Comparison of ENCODE assay signal across 29 cellular contexts in the genomic region with DNA sequence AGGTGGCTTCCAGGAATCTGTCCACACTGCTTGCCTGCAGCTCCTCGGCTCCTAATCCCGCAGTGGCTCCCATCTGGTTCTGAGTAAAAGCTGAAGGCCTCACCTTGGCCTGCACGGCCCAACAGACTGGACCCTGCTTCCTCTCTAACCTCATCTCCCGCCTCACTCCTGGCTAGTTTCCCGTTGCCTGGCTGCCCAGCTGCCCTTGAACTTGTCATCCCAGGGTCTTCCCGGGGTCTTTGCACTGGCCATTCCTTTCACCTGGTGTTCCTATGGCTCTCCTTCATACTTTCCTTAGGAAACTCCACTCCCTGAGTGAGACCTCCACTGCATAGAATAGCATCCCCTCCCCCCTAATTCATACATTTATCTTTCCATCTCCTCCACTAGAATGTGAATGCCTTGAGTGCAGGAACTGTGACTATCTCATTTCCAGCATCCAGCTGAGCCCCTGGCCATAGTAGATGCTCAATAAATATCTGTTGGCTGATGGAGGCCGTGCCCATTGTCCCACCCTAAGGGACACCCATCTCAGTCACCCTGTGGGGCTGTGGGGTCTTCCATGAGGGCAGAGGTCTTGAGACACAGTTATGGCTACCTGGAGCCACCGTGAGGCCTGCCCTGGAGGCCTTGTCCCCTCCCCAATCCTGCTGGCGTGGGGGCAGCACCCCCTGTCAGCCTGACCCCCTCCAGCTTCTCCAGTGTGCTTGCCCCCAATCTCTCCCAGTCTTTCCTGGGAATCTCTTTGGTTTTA. TPM values are rescaled to one million over a fixed set of nuclear protein-coding genes. Genes with fewer than 3 reads are reported as not detected.
"Had no signal": no experiment of that assay in that cellular context is flagged by ENCODE, and none has a peak within 500 bp of the region (broad histone marks: within the 10 kb centered on the region; RNA-seq: fewer than 3 reads in every experiment).

No MANE protein-coding gene starts in this region.

- H3K36me3 ChIP-seq: adrenal gland, cardiac muscle cell, colonic mucosa had no signal

- H3K9me3 ChIP-seq: adrenal gland, body of pancreas, colonic mucosa had no signal

- H3K4me3 ChIP-seq: adrenal gland, body of pancreas, cardiac muscle cell, colonic mucosa had no signal

- ATAC-seq: activated CD4-positive, alpha-beta T cell treated with anti-CD3 and anti-CD28 coated beads for 36 hours; activated CD8-positive, alpha-beta memory T cell treated with anti-CD3 and anti-CD28 coated beads, Interleukin-2, amount 10 ng/mL, durations not matched to agents 7 days and 5 days; activated CD8-positive, alpha-beta T cell treated with anti-CD3 and anti-CD28 coated beads, Interleukin-2, amount 10 ng/mL, durations not matched to agents 7 days and 5 days; activated naive CD8-positive, alpha-beta T cell treated with anti-CD3 and anti-CD28 coated beads, Interleukin-2, amount 50 U/mL, for 24 hours; body of pancreas; esophagus mucosa had no signal

- H3K36me3 Mint-ChIP-seq: activated CD4-positive, alpha-beta memory T cell treated with anti-CD3 and anti-CD28 coated beads for 36 hours; activated CD8-positive, alpha-beta memory T cell treated with anti-CD3 and anti-CD28 coated beads, Interleukin-2, amount 10 ng/mL, durations not matched to agents 7 days and 5 days; activated naive CD4-positive, alpha-beta T cell treated with anti-CD3 and anti-CD28 coated beads, Interleukin-2, amount 50 U/mL, for 24 hours; activated naive CD8-positive, alpha-beta T cell treated with anti-CD3 and anti-CD28 coated beads for 36 hours had no signal

- H3K4me1 ChIP-seq: colonic mucosa had no signal

- H3K9me3 Mint-ChIP-seq: activated CD4-positive, alpha-beta memory T cell treated with anti-CD3 and anti-CD28 coated beads for 36 hours; activated CD4-positive, alpha-beta T cell treated with anti-CD3 and anti-CD28 coated beads, Interleukin-2, amount 10 ng/mL, durations not matched to agents 24 days and 14 days; activated naive CD4-positive, alpha-beta T cell treated with anti-CD3 and anti-CD28 coated beads for 36 hours; activated naive CD4-positive, alpha-beta T cell treated with anti-CD3 and anti-CD28 coated beads, Interleukin-2, amount 50 U/mL, for 24 hours; activated naive CD8-positive, alpha-beta T cell treated with anti-CD3 and anti-CD28 coated beads for 36 hours; activated naive CD8-positive, alpha-beta T cell treated with anti-CD3 and anti-CD28 coated beads, Interleukin-2, amount 50 U/mL, for 24 hours; activated T-helper 1 cell treated with anti-CD3 and anti-CD28 coated beads, Interleukin-12 subunit alpha, Interleukin-12 subunit beta, Interleukin-2, Interleukin-4 antibody, amounts not matched to agents 30 ng/mL and 10 ng/mL and 1 ng/mL, durations not matched to agents 14 hours and 24 hours and 36 hours; activated T-helper 2 cell treated with anti-CD3 and anti-CD28 coated beads, Interferon-gamma antibody, Interleukin-2, Interleukin-4, amounts not matched to agents 10 μg/mL and 5 μg/mL and 100 μg/mL, durations not matched to agents 14 hours and 24 hours and 36 hours had no signal

- DNase-seq: activated CD4-positive, alpha-beta memory T cell treated with anti-CD3 and anti-CD28 coated beads for 36 hours; activated CD4-positive, alpha-beta T cell treated with anti-CD3 and anti-CD28 coated beads for 36 hours; activated CD4-positive, alpha-beta T cell treated with anti-CD3 and anti-CD28 coated beads, Interleukin-2, amount 10 ng/mL, durations not matched to agents 24 days and 14 days; activated CD4-positive, CD25-positive, alpha-beta regulatory T cell; activated CD4-positive, CD25-positive, alpha-beta regulatory T cell treated with anti-CD3 and anti-CD28 coated beads, Interleukin-2, amount 50 U/mL, for 72 hours; activated CD8-positive, alpha-beta memory T cell treated with anti-CD3 and anti-CD28 coated beads, Interleukin-2, amount 10 ng/mL, durations not matched to agents 7 days and 5 days; activated CD8-positive, alpha-beta memory T cell treated with anti-CD3 and anti-CD28 coated beads, Interleukin-2, amount 50 U/mL, for 4 hours; activated CD8-positive, alpha-beta T cell treated with anti-CD3 and anti-CD28 coated beads, Interleukin-2, amount 10 ng/mL, durations not matched to agents 7 days and 5 days; activated effector memory CD4-positive, alpha-beta T cell treated with anti-CD3 and anti-CD28 coated beads, Interleukin-2, amount 50 U/mL, for 16 hours; activated naive CD4-positive, alpha-beta T cell treated with anti-CD3 and anti-CD28 coated beads for 36 hours; activated naive CD8-positive, alpha-beta T cell treated with anti-CD3 and anti-CD28 coated beads for 36 hours; activated naive CD8-positive, alpha-beta T cell treated with anti-CD3 and anti-CD28 coated beads, Interleukin-2, amount 50 U/mL, for 24 hours; activated T-cell treated with anti-CD3 and anti-CD28 coated beads, Interleukin-2, amount 50 U/mL, for 1 hour; activated T-cell treated with anti-CD3 and anti-CD28 coated beads, Interleukin-2, amount 50 U/mL, for 48 hours; adrenal gland; amygdala; aorta; body of pancreas; central memory CD4-positive, alpha-beta T cell; cerebellar nuclear complex; colonic mucosa; effector CD8-positive, alpha-beta T cell; foreskin fibroblast; T-helper 2 cell had no signal

- H3K27ac ChIP-seq: adrenal gland, body of pancreas, cardiac muscle cell, colonic mucosa had no signal

- H3K27ac Mint-ChIP-seq: activated CD4-positive, alpha-beta memory T cell treated with anti-CD3 and anti-CD28 coated beads for 36 hours; activated CD4-positive, alpha-beta T cell treated with anti-CD3 and anti-CD28 coated beads for 36 hours; activated CD4-positive, alpha-beta T cell treated with anti-CD3 and anti-CD28 coated beads, Interleukin-2, amount 10 ng/mL, durations not matched to agents 24 days and 14 days; activated CD8-positive, alpha-beta memory T cell treated with anti-CD3 and anti-CD28 coated beads, Interleukin-2, amount 10 ng/mL, durations not matched to agents 7 days and 5 days; activated CD8-positive, alpha-beta T cell treated with anti-CD3 and anti-CD28 coated beads, Interleukin-2, amount 10 ng/mL, durations not matched to agents 7 days and 5 days; activated naive CD4-positive, alpha-beta T cell treated with anti-CD3 and anti-CD28 coated beads for 36 hours; activated naive CD4-positive, alpha-beta T cell treated with anti-CD3 and anti-CD28 coated beads, Interleukin-2, amount 50 U/mL, for 24 hours; activated naive CD8-positive, alpha-beta T cell treated with anti-CD3 and anti-CD28 coated beads for 36 hours; activated naive CD8-positive, alpha-beta T cell treated with anti-CD3 and anti-CD28 coated beads, Interleukin-2, amount 50 U/mL, for 24 hours; activated T-helper 1 cell treated with anti-CD3 and anti-CD28 coated beads, Interleukin-12 subunit alpha, Interleukin-12 subunit beta, Interleukin-2, Interleukin-4 antibody, amounts not matched to agents 30 ng/mL and 10 ng/mL and 1 ng/mL, durations not matched to agents 14 hours and 24 hours and 36 hours; activated T-helper 2 cell treated with anti-CD3 and anti-CD28 coated beads, Interferon-gamma antibody, Interleukin-2, Interleukin-4, amounts not matched to agents 10 μg/mL and 5 μg/mL and 100 μg/mL, durations not matched to agents 14 hours and 24 hours and 36 hours had no signal

- H3K27me3 ChIP-seq: adrenal gland, body of pancreas, cardiac muscle cell, colonic mucosa had no signal

- H3K4me3 Mint-ChIP-seq: activated CD4-positive, alpha-beta memory T cell treated with anti-CD3 and anti-CD28 coated beads for 36 hours; activated CD4-positive, alpha-beta T cell treated with anti-CD3 and anti-CD28 coated beads for 36 hours; activated CD4-positive, alpha-beta T cell treated with anti-CD3 and anti-CD28 coated beads, Interleukin-2, amount 10 ng/mL, durations not matched to agents 24 days and 14 days; activated CD8-positive, alpha-beta memory T cell treated with anti-CD3 and anti-CD28 coated beads, Interleukin-2, amount 10 ng/mL, durations not matched to agents 7 days and 5 days; activated CD8-positive, alpha-beta T cell treated with anti-CD3 and anti-CD28 coated beads, Interleukin-2, amount 10 ng/mL, durations not matched to agents 7 days and 5 days; activated naive CD4-positive, alpha-beta T cell treated with anti-CD3 and anti-CD28 coated beads for 36 hours; activated naive CD4-positive, alpha-beta T cell treated with anti-CD3 and anti-CD28 coated beads, Interleukin-2, amount 50 U/mL, for 24 hours; activated naive CD8-positive, alpha-beta T cell treated with anti-CD3 and anti-CD28 coated beads for 36 hours; activated naive CD8-positive, alpha-beta T cell treated with anti-CD3 and anti-CD28 coated beads, Interleukin-2, amount 50 U/mL, for 24 hours; activated T-helper 1 cell treated with anti-CD3 and anti-CD28 coated beads, Interleukin-12 subunit alpha, Interleukin-12 subunit beta, Interleukin-2, Interleukin-4 antibody, amounts not matched to agents 30 ng/mL and 10 ng/mL and 1 ng/mL, durations not matched to agents 14 hours and 24 hours and 36 hours had no signal

RNA-seq across cellular contexts. Expression of gene SIRPA, which starts 9.1 kb away (rescaled TPM):
- total RNA-seq: activated CD4-positive, alpha-beta memory T cell treated with anti-CD3 and anti-CD28 coated beads for 36 hours; activated CD8-positive, alpha-beta memory T cell treated with anti-CD3 and anti-CD28 coated beads, Interleukin-2, amount 10 ng/mL, durations not matched to agents 7 days and 5 days; activated CD8-positive, alpha-beta T cell treated with anti-CD3 and anti-CD28 coated beads, Interleukin-2, amount 10 ng/mL, durations not matched to agents 7 days and 5 days; activated T-helper 1 cell treated with anti-CD3 and anti-CD28 coated beads, Interleukin-12 subunit alpha, Interleukin-12 subunit beta, Interleukin-2, Interleukin-4 antibody, amounts not matched to agents 30 ng/mL and 10 ng/mL and 1 ng/mL, durations not matched to agents 14 hours and 24 hours and 36 hours; activated T-helper 2 cell treated with anti-CD3 and anti-CD28 coated beads, Interferon-gamma antibody, Interleukin-2, Interleukin-4, amounts not matched to agents 10 μg/mL and 5 μg/mL and 100 μg/mL, durations not matched to agents 14 hours and 24 hours and 36 hours had no signal
